11 cellular contexts compared by ENCODE assay signal in genomic region chr9:2234371-2234893, GRCh38.
DNase-seq lines count a peak whose midpoint lies in the region; ATAC-seq and TF ChIP-seq lines count a peak whose summit lies in the region.
"Had no signal": no experiment of that assay in that cellular context is flagged by ENCODE, and none has a peak within 500 bp of the region (broad histone marks: within the 10 kb centered on the region; RNA-seq: fewer than 3 reads in every experiment).

No MANE protein-coding gene starts in this region.

- H3K9me3 Mint-ChIP-seq in activated naive CD4-positive, alpha-beta T cell treated with anti-CD3 and anti-CD28 coated beads, Interleukin-2, amount 50 U/mL, for 72 hours = no peaks in the 10 kb centered on the region
- H3K9me3 Mint-ChIP-seq: T-helper 1 cell treated with Interleukin-12 subunit alpha and Interleukin-12 subunit beta and Interleukin-4 antibody, amounts not matched to agents 30 μg/mL and 1 μg/mL, for 36 hours had no signal

- no peaks in the 10 kb centered on the region for H4K20me1 ChIP-seq in fibroblast of lung (ENCODE audit: control insufficient read depth, extremely low read depth, insufficient read depth, low read length)

- H3K4me3 ChIP-seq in fibroblast of lung (replicated peaks in 1 of 4; ENCODE audit: control extremely low read depth in 1 of 4, insufficient read depth in 1 of 4, low read depth in 3 of 4, low read length in 4 of 4) = no peak overlapping the region

- no peaks in the 10 kb centered on the region for H3K36me3 ChIP-seq in fibroblast of lung (ENCODE audit: control insufficient read depth, insufficient read depth, low read length)

- no peaks in the 10 kb centered on the region for H3K9me3 ChIP-seq in fibroblast of lung (ENCODE audit: control insufficient read depth, insufficient read depth, low read depth, low read length)

- no peak overlapping the region for H3K4me2 ChIP-seq in fibroblast of lung (ENCODE audit: extremely low read depth, insufficient read depth, low read length)

- no peaks in the 10 kb centered on the region for H3K79me2 ChIP-seq in fibroblast of lung (ENCODE audit: control insufficient read depth, insufficient read depth, low read length)

- H3K4me1 ChIP-seq in fibroblast of lung (ENCODE audit: control insufficient read depth, extremely low read depth, insufficient read depth, low read length) = no peaks in the 10 kb centered on the region

- no peaks in the 10 kb centered on the region for H3K27me3 ChIP-seq in fibroblast of lung (ENCODE audit: control insufficient read depth, insufficient read depth, low read length)

- no peak for TF ChIP-seq CTCF in fibroblast of lung (conservative IDR thresholded peaks at IDR 0.05 in 1 of 2, IDR thresholded peaks at IDR 0.05 in 1 of 2; ENCODE audit: low read depth in 1 of 2, low read length in 2 of 2)

- no peak overlapping the region for H3K27ac Mint-ChIP-seq in activated naive CD4-positive, alpha-beta T cell treated with anti-CD3 and anti-CD28 coated beads, Interleukin-2, amount 50 U/mL, for 72 hours
- H3K27ac Mint-ChIP-seq: T-helper 1 cell treated with Interleukin-12 subunit alpha and Interleukin-12 subunit beta and Interleukin-4 antibody, amounts not matched to agents 30 μg/mL and 1 μg/mL, for 36 hours had no signal

- no peak overlapping the region for H2AFZ ChIP-seq in fibroblast of lung (ENCODE audit: low read length)

- H3K27ac ChIP-seq in fibroblast of lung (ENCODE audit: insufficient read depth, low read length) = no peak overlapping the region

- no peak overlapping the region for H3K9ac ChIP-seq in fibroblast of lung (ENCODE audit: insufficient read depth, low read length)

- peak; percentile 19 for DNase-seq in H4 (ENCODE audit: low spot score)
- peak; percentile 26 for DNase-seq in NCI-H2196 treated with DMSO at 0.1 percent for 48 hours (lab: John Stamatoyannopoulos, UW; ENCODE audit: unreplicated experiment)
- DNase-seq in fibroblast of lung (ENCODE audit: low read depth in 2 of 2) = peak; percentile 30 to 38
- DNase-seq in retina = peak; percentile 65
- no peak for DNase-seq in activated naive CD4-positive, alpha-beta T cell treated with anti-CD3 and anti-CD28 coated beads, Interleukin-2, amount 50 U/mL, for 72 hours (ENCODE audit: low spot score in 2 of 2)
- DNase-seq in C1 segment of cervical spinal cord (lab: John Stamatoyannopoulos, UW) = no peak
- no peak for DNase-seq in activated T-cell treated with anti-CD3 and anti-CD28 coated beads, Interleukin-2, amount 50 U/mL, for 1 hour
- no peak for DNase-seq in effector CD4-positive, alpha-beta T cell
- DNase-seq: activated CD8-positive, alpha-beta memory T cell treated with anti-CD3 and anti-CD28 coated beads for 24 hours; NK-92 treated with Interleukin-12 subunit alpha and Interleukin-12 subunit beta, amount 100 ng/mL, for 24 hours had no signal

- ATAC-seq in activated naive CD4-positive, alpha-beta T cell treated with anti-CD3 and anti-CD28 coated beads, Interleukin-2, amount 50 U/mL, for 72 hours = no peak

- no peaks in the 10 kb centered on the region for H3K36me3 Mint-ChIP-seq in activated naive CD4-positive, alpha-beta T cell treated with anti-CD3 and anti-CD28 coated beads, Interleukin-2, amount 50 U/mL, for 72 hours

Comparison
In these comparisons a context has a peak if more than half of its experiments do, and no peak if none do; other contexts are left out.
1. DNase-seq: peak in H4 (single experiment), NCI-H2196 treated with DMSO at 0.1 percent for 48 hours (single experiment), fibroblast of lung (2 of 2) and retina (single experiment); none in activated naive CD4-positive, alpha-beta T cell treated with anti-CD3 and anti-CD28 coated beads, Interleukin-2, amount 50 U/mL, for 72 hours (0 of 2), C1 segment of cervical spinal cord (0 of 14), activated T-cell treated with anti-CD3 and anti-CD28 coated beads, Interleukin-2, amount 50 U/mL, for 1 hour (single experiment) and effector CD4-positive, alpha-beta T cell (single experiment).